Comparison of ENCODE assay signal across 8 cellular contexts in genomic region chr1:23530089-23530749, GRCh38. TPM values are rescaled to one million over a fixed set of nuclear protein-coding genes. Genes with fewer than 3 reads are reported as not detected.
A peak's percentile ranks its signal among the peaks of the same experiment; 100 is the strongest.
DNase-seq lines count a peak whose midpoint lies in the region; FAIRE-seq and TF ChIP-seq lines count a peak whose summit lies in the region.

No MANE protein-coding gene starts in this region.

- no peak for FAIRE-seq in GM12891 (lab: Jason Lieb, UNC)

- H3K9me3 Mint-ChIP-seq in T-helper 1 cell treated with Interleukin-12 subunit alpha and Interleukin-12 subunit beta and Interleukin-4 antibody, amounts not matched to agents 30 μg/mL and 1 μg/mL, for 36 hours: no peaks in the 10 kb centered on the region

- peaks cover 20% of the 10 kb centered on the region for H3K36me3 Mint-ChIP-seq in T-helper 1 cell treated with Interleukin-12 subunit alpha and Interleukin-12 subunit beta and Interleukin-4 antibody, amounts not matched to agents 30 μg/mL and 1 μg/mL, for 36 hours (ENCODE audit: low read depth)

- peaks cover 73% of the 10 kb centered on the region for H3K4me1 Mint-ChIP-seq in T-helper 1 cell treated with Interleukin-12 subunit alpha and Interleukin-12 subunit beta and Interleukin-4 antibody, amounts not matched to agents 30 μg/mL and 1 μg/mL, for 36 hours (ENCODE audit: low read depth)

- H3K27ac Mint-ChIP-seq in T-helper 1 cell treated with Interleukin-12 subunit alpha and Interleukin-12 subunit beta and Interleukin-4 antibody, amounts not matched to agents 30 μg/mL and 1 μg/mL, for 36 hours: peak overlapping the region; percentile 98

- H3K4me3 Mint-ChIP-seq in T-helper 1 cell treated with Interleukin-12 subunit alpha and Interleukin-12 subunit beta and Interleukin-4 antibody, amounts not matched to agents 30 μg/mL and 1 μg/mL, for 36 hours: peak overlapping the region; percentile 96

- no peak for TF ChIP-seq POLR2A in GM12891 (IDR thresholded peaks at IDR 0.05; ENCODE audit: low read depth, low read length)

- peak; percentile 32 for DNase-seq in stimulated activated CD4-positive, alpha-beta T cell treated with anti-CD3 and anti-CD28 coated beads, Interleukin-1b, Interleukin-23, amount 100 ng/mL, for 48 hours
- DNase-seq in stimulated activated CD4-positive, alpha-beta T cell treated with anti-CD3 and anti-CD28 coated beads, Interleukin-12 subunit alpha, Interleukin-12 subunit beta, amount 100 ng/mL, for 4 hours: no peak
- peak; percentile 62 for DNase-seq in germinal center (ENCODE audit: low spot score)
- peak; percentile 53 for DNase-seq in stimulated activated CD8-positive, alpha-beta memory T cell treated with anti-CD3 and anti-CD28 coated beads, Interleukin-4, amount 100 ng/mL, for 48 hours
- DNase-seq in GM12891 (ENCODE audit: insufficient read length, low spot score): no peak
- DNase-seq in anterior cingulate cortex (lab: John Stamatoyannopoulos, UW): no peak
- no peak for DNase-seq in activated gamma-delta T cell treated with Interleukin-2 at 50 U/mL for 16 hours

- H3K27me3 Mint-ChIP-seq in T-helper 1 cell treated with Interleukin-12 subunit alpha and Interleukin-12 subunit beta and Interleukin-4 antibody, amounts not matched to agents 30 μg/mL and 1 μg/mL, for 36 hours (ENCODE audit: low read depth): no peaks in the 10 kb centered on the region

TF ChIP-seq in GM12891, 5 proteins besides CTCF, POLR2A, EP300 and RAD21:
- TF ChIP-seq POU2F2 (IDR thresholded peaks at IDR 0.05; ENCODE audit: low read depth, low read length) (no peak), SPI1 (IDR thresholded peaks at IDR 0.05; ENCODE audit: low read depth, low read length) (no peak), TAF1 (IDR thresholded peaks at IDR 0.05; ENCODE audit: low read depth, low read length) (no peak), PAX5 (IDR thresholded peaks at IDR 0.05; ENCODE audit: insufficient read depth, low read length, severe bottlenecking) (no peak), POLR2AphosphoS5 (IDR thresholded peaks at IDR 0.05; ENCODE audit: low read depth, low read length) (no peak)

RNA-seq across cellular contexts. Expression of gene E2F2, which starts 0.8 kb away (rescaled TPM):
- polyA plus RNA-seq in GM12891 (2012; ENCODE audit: low read depth, missing spikeins): 2.5 TPM

RNA-seq across cellular contexts. Expression of gene ID3, which starts 29.1 kb away (rescaled TPM):
- polyA plus RNA-seq in GM12891 (2012; ENCODE audit: low read depth, missing spikeins): 67.3 TPM

RNA-seq across cellular contexts. Expression of gene ASAP3, which starts 46.2 kb away (rescaled TPM):
- not detected for polyA plus RNA-seq in GM12891 (2012; ENCODE audit: low read depth, missing spikeins)

Comparison
In these comparisons a context has a peak if more than half of its experiments do, and no peak if none do; other contexts are left out.
1. DNase-seq: peak in stimulated activated CD4-positive, alpha-beta T cell treated with anti-CD3 and anti-CD28 coated beads, Interleukin-1b, Interleukin-23, amount 100 ng/mL, for 48 hours (single experiment), germinal center (single experiment) and stimulated activated CD8-positive, alpha-beta memory T cell treated with anti-CD3 and anti-CD28 coated beads, Interleukin-4, amount 100 ng/mL, for 48 hours (single experiment); none in stimulated activated CD4-positive, alpha-beta T cell treated with anti-CD3 and anti-CD28 coated beads, Interleukin-12 subunit alpha, Interleukin-12 subunit beta, amount 100 ng/mL, for 4 hours (single experiment), GM12891 (single experiment), anterior cingulate cortex (0 of 58) and activated gamma-delta T cell treated with Interleukin-2 at 50 U/mL for 16 hours (single experiment).